Comparison of ENCODE assay signal across 9 cellular contexts in genomic region chr11:17734986-17735822, GRCh38. TPM values are rescaled to one million over a fixed set of nuclear protein-coding genes. Genes with fewer than 3 reads are reported as not detected.
DNase-seq lines count a peak whose midpoint lies in the region; ATAC-seq and TF ChIP-seq lines count a peak whose summit lies in the region.
"Had no signal": no experiment of that assay in that cellular context is flagged by ENCODE, and none has a peak within 500 bp of the region (broad histone marks: within the 10 kb centered on the region; RNA-seq: fewer than 3 reads in every experiment).

No MANE protein-coding gene starts in this region.

- H4K20me1 ChIP-seq in PC-3 (ENCODE audit: low read length) = no peaks in the 10 kb centered on the region
- peaks cover 8% of the 10 kb centered on the region for H4K20me1 ChIP-seq in mammary epithelial cell (ENCODE audit: insufficient read depth, low read length)

- no peaks in the 10 kb centered on the region for H3F3A ChIP-seq in PC-3 (ENCODE audit: low read length, unreplicated experiment)

- intact Hi-C loops in PC-3 (cut with micrococcal nuclease) = loop anchor here (5.0 to 10.0 kb wide), 2 partner anchors 92 to 170 kb away; no protein-coding TSS in a partner anchor
- intact Hi-C loops in mammary epithelial cell (cut with micrococcal nuclease) = loop anchor here (10.0 kb wide), 1 partner anchor 350 kb away; the partner anchor contains the start of gene KCNJ11

- no peak overlapping the region for H2AFZ ChIP-seq in PC-3 (ENCODE audit: low read length)
- H2AFZ ChIP-seq in mammary epithelial cell (ENCODE audit: low read depth, low read length) = no peak overlapping the region

- H3K9me3 ChIP-seq in PC-3 (ENCODE audit: low read length) (no peaks in the 10 kb centered on the region), mammary epithelial cell (replicated peaks; ENCODE audit: insufficient read depth, low read length) (no peaks in the 10 kb centered on the region)
- H3K9me3 ChIP-seq in effector memory CD4-positive, alpha-beta T cell (ENCODE audit: control insufficient read depth, low read length) = no peaks in the 10 kb centered on the region

- H3K36me3 ChIP-seq in H7 (replicated peaks; ENCODE audit: control insufficient read depth, insufficient read depth, low read length) = no peaks in the 10 kb centered on the region
- H3K36me3 ChIP-seq in PC-3 (ENCODE audit: low read depth, low read length) = no peaks in the 10 kb centered on the region
- H3K36me3 ChIP-seq in mammary epithelial cell (ENCODE audit: insufficient read depth, low read length) = no peaks in the 10 kb centered on the region
- no peaks in the 10 kb centered on the region for H3K36me3 ChIP-seq in effector memory CD4-positive, alpha-beta T cell (ENCODE audit: control insufficient read depth, insufficient read depth, low read length)

- H3K9ac ChIP-seq in PC-3 (ENCODE audit: low read length) (no peak overlapping the region), mammary epithelial cell (ENCODE audit: insufficient read depth, low read length) (no peak overlapping the region)

- ATAC-seq in PC-3 (peak; percentile 76), GM18909 (IDR thresholded peaks at IDR 0.05; ENCODE audit: poor library complexity, unreplicated experiment) (no peak)

- peak overlapping the region; percentile 71 for H3K4me2 ChIP-seq in PC-3 (ENCODE audit: low read length)
- peak overlapping the region; percentile 77 for H3K4me2 ChIP-seq in mammary epithelial cell (ENCODE audit: insufficient read depth, low read depth, low read length)

- H3K4me3 ChIP-seq in H7 (ENCODE audit: insufficient read depth, low read depth, low read length) (peak overlapping the region; percentile 43), PC-3 (ENCODE audit: low read length) (peak overlapping the region; percentile 35; the same call in 1 of the 2 replicates), mammary epithelial cell (replicated peaks in 1 of 3; ENCODE audit: insufficient read depth in 1 of 3, low read depth in 2 of 3, low read length in 3 of 3) (peak overlapping the region in 2 of 3 experiments; percentile 4 to 14)
- no peak overlapping the region for H3K4me3 ChIP-seq in effector memory CD4-positive, alpha-beta T cell (ENCODE audit: insufficient read depth, low read depth, low read length, poor library complexity, severe bottlenecking)

- POLR2A ChIA-PET in PC-3 (lab: Charles Lee; ENCODE audit: unreplicated experiment) = no interaction called here

- H3K4me1 ChIP-seq in PC-3 (ENCODE audit: insufficient read depth, low read length) = no peaks in the 10 kb centered on the region
- peaks cover 9% of the 10 kb centered on the region for H3K4me1 ChIP-seq in mammary epithelial cell (ENCODE audit: insufficient read depth, low read length)
- H3K4me1 ChIP-seq in effector memory CD4-positive, alpha-beta T cell (ENCODE audit: control insufficient read depth, insufficient read depth, low read length, poor library complexity, severe bottlenecking) = peaks cover 4% of the 10 kb centered on the region

- H3K27ac ChIP-seq in PC-3 (ENCODE audit: low read length) (no peak overlapping the region), mammary epithelial cell (ENCODE audit: insufficient read depth, low read depth, low read length) (no peak overlapping the region)
- H3K27ac ChIP-seq in effector memory CD4-positive, alpha-beta T cell (ENCODE audit: insufficient read depth, low read length, poor library complexity, severe bottlenecking) = no peak overlapping the region
- H3K27ac ChIP-seq: HL-60 had no signal

- DNase-seq in COLO668 (lab: John Stamatoyannopoulos, UW; ENCODE audit: unreplicated experiment) (peak; percentile 58), H7 (peak; percentile 94), PC-3 (peak; percentile 56), mammary epithelial cell (peak; percentile 65), iris pigment epithelial cell (ENCODE audit: low read depth) (peak; percentile 77), smooth muscle cell of the brain vasculature (ENCODE audit: low read depth, low spot score) (peak; percentile 26)
- no peak for DNase-seq in effector memory CD4-positive, alpha-beta T cell

- H3K79me2 ChIP-seq in PC-3 (ENCODE audit: low read length) (no peaks in the 10 kb centered on the region), mammary epithelial cell (ENCODE audit: insufficient read depth, low read length) (no peaks in the 10 kb centered on the region)

- BruUV-seq in PC-3 (replicated peaks; lab: Mats Ljungman, UMichigan) (no TSS peak), mammary epithelial cell (replicated peaks; lab: Mats Ljungman, UMichigan) (no TSS peak)

- H3K9me2 ChIP-seq in PC-3 (replicated peaks; ENCODE audit: low read length) = no peaks in the 10 kb centered on the region

- dilution Hi-C loops in mammary epithelial cell (cut with HindIII; ENCODE audit: low sequenced_read_pairs) = loop anchor here (5.0 kb wide), 1 partner anchor 242 kb away; no protein-coding TSS in a partner anchor

- H3K27me3 ChIP-seq in H7 (ENCODE audit: control insufficient read depth, insufficient read depth, low read length) = peaks cover 72% of the 10 kb centered on the region
- no peaks in the 10 kb centered on the region for H3K27me3 ChIP-seq in PC-3 (ENCODE audit: low read length)
- H3K27me3 ChIP-seq in mammary epithelial cell (ENCODE audit: insufficient read depth, low read length) = peaks cover 21% of the 10 kb centered on the region
- H3K27me3 ChIP-seq in effector memory CD4-positive, alpha-beta T cell (replicated peaks; ENCODE audit: control insufficient read depth, insufficient read depth, low read length, poor library complexity, severe bottlenecking) = peaks cover 8% of the 10 kb centered on the region

- TF ChIP-seq CTCF in PC-3 (conservative IDR thresholded peaks at IDR 0.05; ENCODE audit: low read depth, low read length) = no peak
- TF ChIP-seq CTCF in mammary epithelial cell (conservative IDR thresholded peaks at IDR 0.05 in 1 of 2, IDR thresholded peaks at IDR 0.05 in 1 of 2; ENCODE audit: extremely low read depth in 1 of 2, insufficient read depth in 1 of 2, low read depth in 1 of 2, low read length in 2 of 2) = no peak

- WGBS in mammary epithelial cell (ENCODE audit: low coverage, missing lambda C conversion rate) = 10% methylated on average over 11 of the region's 74 CpGs

- CTCF ChIA-PET in PC-3 (lab: Charles Lee) = no interaction called here
- CTCF ChIA-PET in mammary epithelial cell (lab: Charles Lee; ENCODE audit: low non-redundant PET) = no interaction called here

- in situ Hi-C loops in mammary epithelial cell (cut with MboI; ENCODE audit: low sequenced_read_pairs in 2 of 2) = loop anchor here in 1 of 2 donors (5.0 to 10.0 kb wide), 2 partner anchors 140 to 237 kb away; no protein-coding TSS in a partner anchor

RNA-seq across cellular contexts. Expression of gene KCNC1, which starts 0.6 kb away (rescaled TPM):
- total RNA-seq in H7 (2014; rRNA removed; shearing (Covaris generic)) = not detected in 2 replicates
- not detected in 2 replicates for total RNA-seq in PC-3 (2014; rRNA removed)
- not detected for total RNA-seq in mammary epithelial cell
- polyA plus RNA-seq in mammary epithelial cell = not detected
- polyA minus RNA-seq in mammary epithelial cell = not detected

RNA-seq across cellular contexts. Expression of gene MYOD1, which starts 15.8 kb away (rescaled TPM):
- total RNA-seq in H7 (2014; rRNA removed; shearing (Covaris generic)) = not detected in 2 replicates
- total RNA-seq in PC-3 (2014; rRNA removed) (not detected in 2 replicates), mammary epithelial cell (not detected)
- not detected for polyA plus RNA-seq in mammary epithelial cell
- not detected for polyA minus RNA-seq in mammary epithelial cell

Comparison
In these comparisons a context has a peak if more than half of its experiments do, and no peak if none do; other contexts are left out.
1. DNase-seq: peak in COLO668 (single experiment), H7 (single experiment), PC-3 (single experiment), mammary epithelial cell (single experiment), iris pigment epithelial cell (single experiment) and smooth muscle cell of the brain vasculature (single experiment); none in effector memory CD4-positive, alpha-beta T cell (0 of 3).